Comparison of ENCODE assay signal across 22 cellular contexts in genomic region chr6:20348091-20348490, GRCh38. TPM values are rescaled to one million over a fixed set of nuclear protein-coding genes. Genes with fewer than 3 reads are reported as not detected.
DNase-seq lines count a peak whose midpoint lies in the region; ATAC-seq and TF ChIP-seq lines count a peak whose summit lies in the region.
"Had no signal": no experiment of that assay in that cellular context is flagged by ENCODE, and none has a peak within 500 bp of the region (broad histone marks: within the 10 kb centered on the region; RNA-seq: fewer than 3 reads in every experiment).

No MANE protein-coding gene starts in this region.

- H3K23ac ChIP-seq in trophoblast cell (ENCODE audit: low read length): no peak overlapping the region

- H2AK5ac ChIP-seq in trophoblast cell (ENCODE audit: low read length): no peak overlapping the region

- H3F3A ChIP-seq in smooth muscle cell (ENCODE audit: low read depth): peaks cover 9% of the 10 kb centered on the region

- no peak for ATAC-seq in naive thymus-derived CD4-positive, alpha-beta T cell

- H3K36me3 Mint-ChIP-seq in HFFc6 (ENCODE audit: low read depth): no peaks in the 10 kb centered on the region
- H3K36me3 Mint-ChIP-seq in naive thymus-derived CD4-positive, alpha-beta T cell: peaks cover 0 to 7% (median 0%) of the 10 kb centered on the region in 5 donors
- H3K36me3 Mint-ChIP-seq: CD4-positive, CD25-positive, alpha-beta regulatory T cell had no signal

- DNase-seq in HFFc6 (peak; percentile 24), amniotic epithelial cell (ENCODE audit: low read depth) (peak; percentile 32), trophoblast cell (peak; percentile 98 to 99), OCI-M2 (lab: John Stamatoyannopoulos, UW; ENCODE audit: unreplicated experiment) (no peak), smooth muscle cell (lab: John Stamatoyannopoulos, UW; ENCODE audit: unreplicated experiment) (no peak)
- no peak for DNase-seq in naive thymus-derived CD4-positive, alpha-beta T cell
- DNase-seq: 8988T; ACHN; BE2C; C1 segment of cervical spinal cord; CD4-positive, alpha-beta memory T cell; CD4-positive, CD25-positive, alpha-beta regulatory T cell; CD8-positive, alpha-beta memory T cell; COR-L47; DMS 273 treated with DMSO at 0.1 percent for 48 hours; DMS153; DMS53; DMS79; DND-41; GF-D8 had no signal

- CTCF ChIA-PET in naive thymus-derived CD4-positive, alpha-beta T cell (lab: Charles Lee): interaction anchor here (0.7 kb wide), 1 partner anchor 18 kb away, joined by 3 read pairs; no protein-coding TSS in a partner anchor

- H4K20me1 ChIP-seq in smooth muscle cell (ENCODE audit: low read depth): no peaks in the 10 kb centered on the region
- H4K20me1 ChIP-seq: BLaER1 had no signal

- no peaks in the 10 kb centered on the region for H3K79me1 ChIP-seq in trophoblast cell (ENCODE audit: low read length)

- TF ChIP-seq CTCF in HFFc6 (IDR thresholded peaks at IDR 0.05) (no peak), smooth muscle cell (IDR thresholded peaks at IDR 0.05; ENCODE audit: borderline replicate concordance, insufficient read depth, poor library complexity, severe bottlenecking) (no peak)

- no peak overlapping the region for H4K12ac ChIP-seq in trophoblast cell (ENCODE audit: low read depth, low read length)

- H3K79me2 ChIP-seq in trophoblast cell (ENCODE audit: control insufficient read depth, insufficient read depth, low read length, poor library complexity): no peaks in the 10 kb centered on the region
- no peaks in the 10 kb centered on the region for H3K79me2 ChIP-seq in smooth muscle cell (ENCODE audit: low read depth)

- intact Hi-C loops in naive thymus-derived CD4-positive, alpha-beta T cell (cut with micrococcal nuclease): no loop called here

- no peak overlapping the region for H2BK12ac ChIP-seq in trophoblast cell (ENCODE audit: low read length)

- peaks cover 6% of the 10 kb centered on the region for H3K9me3 Mint-ChIP-seq in HFFc6
- H3K9me3 Mint-ChIP-seq in naive thymus-derived CD4-positive, alpha-beta T cell: peaks cover 0 to 16% (median 6%) of the 10 kb centered on the region in 11 donors

- no peak overlapping the region for H2BK120ac ChIP-seq in trophoblast cell (ENCODE audit: insufficient read depth, low read length, poor library complexity)

- peaks cover 0 to 3% of the 10 kb centered on the region in 2 experiments for H3K4me1 ChIP-seq in trophoblast cell (ENCODE audit: control insufficient read depth in 1 of 2, insufficient read depth in 2 of 2, low read length in 2 of 2)
- H3K4me1 ChIP-seq in smooth muscle cell (ENCODE audit: low read depth): peaks cover 8% of the 10 kb centered on the region
- H3K4me1 ChIP-seq in naive thymus-derived CD4-positive, alpha-beta T cell (ENCODE audit: control insufficient read depth in 2 of 2, insufficient read depth in 2 of 2, low read length in 2 of 2): peaks cover 0 to under 1% of the 10 kb centered on the region in 2 donors
- H3K4me1 ChIP-seq: BE2C, BLaER1 had no signal

- no peak overlapping the region for H3K4me2 ChIP-seq in trophoblast cell (ENCODE audit: low read length)
- H3K4me2 ChIP-seq in smooth muscle cell: no peak overlapping the region
- H3K4me2 ChIP-seq: BLaER1 had no signal

- no peak overlapping the region for H2AFZ ChIP-seq in trophoblast cell (ENCODE audit: insufficient read depth, low read length, poor library complexity)
- no peak overlapping the region for H2AFZ ChIP-seq in smooth muscle cell (ENCODE audit: low read depth)

- H4K8ac ChIP-seq in trophoblast cell (ENCODE audit: low read depth, low read length): no peak overlapping the region

- H3K9me3 ChIP-seq in trophoblast cell (ENCODE audit: insufficient read depth, low read depth, low read length): peaks cover 2% of the 10 kb centered on the region
- H3K9me3 ChIP-seq in smooth muscle cell (replicated peaks; ENCODE audit: low read depth): no peaks in the 10 kb centered on the region
- peaks cover 0 to under 1% (median under 1%) of the 10 kb centered on the region in 3 experiments for H3K9me3 ChIP-seq in naive thymus-derived CD4-positive, alpha-beta T cell (ENCODE audit: control insufficient read depth in 2 of 3, low read length in 3 of 3)
- H3K9me3 ChIP-seq: BE2C had no signal

- no peak overlapping the region for H3K4ac ChIP-seq in trophoblast cell (ENCODE audit: low read depth, low read length)

- H4K91ac ChIP-seq in trophoblast cell (ENCODE audit: low read depth, low read length): no peak overlapping the region

- H3K9ac ChIP-seq in trophoblast cell (ENCODE audit: low read length) (no peak overlapping the region), smooth muscle cell (ENCODE audit: low read depth) (no peak overlapping the region)
- H3K9ac ChIP-seq: BLaER1 had no signal

- H3K36me3 ChIP-seq in trophoblast cell (ENCODE audit: control insufficient read depth in 1 of 2, insufficient read depth in 2 of 2, low read length in 2 of 2): no peaks in the 10 kb centered on the region
- H3K36me3 ChIP-seq in smooth muscle cell (ENCODE audit: low read depth): no peaks in the 10 kb centered on the region
- H3K36me3 ChIP-seq in naive thymus-derived CD4-positive, alpha-beta T cell (ENCODE audit: control insufficient read depth in 2 of 3, insufficient read depth in 3 of 3, low read length in 3 of 3): no peaks in the 10 kb centered on the region
- H3K36me3 ChIP-seq: BE2C, BLaER1 had no signal

- peak overlapping the region; percentile 8; the same call in 1 of the 2 replicates for H3K27ac Mint-ChIP-seq in HFFc6
- H3K27ac Mint-ChIP-seq in naive thymus-derived CD4-positive, alpha-beta T cell: no peak overlapping the region
- H3K27ac Mint-ChIP-seq: CD14-positive monocyte; CD4-positive, alpha-beta memory T cell; CD8-positive, alpha-beta memory T cell had no signal

- H3K18ac ChIP-seq in trophoblast cell (ENCODE audit: low read length): no peak overlapping the region

- no peak overlapping the region for H3K14ac ChIP-seq in trophoblast cell (ENCODE audit: low read length)

- POLR2A ChIA-PET in naive thymus-derived CD4-positive, alpha-beta T cell (lab: Charles Lee): interaction anchor here (1.6 to 7.5 kb wide), 5 partner anchors 12 to 55 kb away, joined by 7 to 47 read pairs (median 10); no protein-coding TSS in a partner anchor

- H3K27ac ChIP-seq in trophoblast cell (ENCODE audit: low read depth, low read length): no peak overlapping the region
- no peak overlapping the region for H3K27ac ChIP-seq in smooth muscle cell (ENCODE audit: low read depth)
- H3K27ac ChIP-seq in naive thymus-derived CD4-positive, alpha-beta T cell (ENCODE audit: low read depth, low read length): no peak overlapping the region
- H3K27ac ChIP-seq: BLaER1 had no signal

- WGBS in trophoblast cell (ENCODE audit: extremely low coverage, insufficient coverage, insufficient read length): no CpG with 5 or more reads among the region's 3 CpGs
- WGBS in smooth muscle cell (ENCODE audit: low lambda C conversion rate): 69% methylated on average over 3 of the region's 3 CpGs

- peaks cover 6% of the 10 kb centered on the region for H3K27me3 Mint-ChIP-seq in HFFc6 (ENCODE audit: insufficient read depth)
- peaks cover 0 to 7% (median 0%) of the 10 kb centered on the region in 5 donors for H3K27me3 Mint-ChIP-seq in naive thymus-derived CD4-positive, alpha-beta T cell
- H3K27me3 Mint-ChIP-seq: CD4-positive, alpha-beta memory T cell had no signal

- no peak overlapping the region for H3K4me3 Mint-ChIP-seq in HFFc6
- H3K4me3 Mint-ChIP-seq in naive thymus-derived CD4-positive, alpha-beta T cell: no peak overlapping the region
- H3K4me3 Mint-ChIP-seq: CD14-positive monocyte; CD4-positive, alpha-beta memory T cell; CD4-positive, CD25-positive, alpha-beta regulatory T cell; CD8-positive, alpha-beta memory T cell had no signal

- H2BK5ac ChIP-seq in trophoblast cell (ENCODE audit: low read depth, low read length, poor library complexity): no peak overlapping the region

- H3K4me3 ChIP-seq in trophoblast cell (ENCODE audit: low read depth, low read length) (no peak overlapping the region), smooth muscle cell (no peak overlapping the region)
- H3K4me3 ChIP-seq in naive thymus-derived CD4-positive, alpha-beta T cell (ENCODE audit: low read length): no peak overlapping the region
- H3K4me3 ChIP-seq: BLaER1 had no signal

- H3K27me3 ChIP-seq in trophoblast cell (ENCODE audit: insufficient read depth, low read length) (no peaks in the 10 kb centered on the region), smooth muscle cell (ENCODE audit: low read depth) (no peaks in the 10 kb centered on the region)
- no peaks in the 10 kb centered on the region for H3K27me3 ChIP-seq in naive thymus-derived CD4-positive, alpha-beta T cell (ENCODE audit: control insufficient read depth in 2 of 2, insufficient read depth in 2 of 2, low read length in 2 of 2)
- H3K27me3 ChIP-seq: BLaER1 had no signal

- peaks cover 30% of the 10 kb centered on the region for H3K4me1 Mint-ChIP-seq in HFFc6 (ENCODE audit: low read depth)
- peaks cover 0 to 25% (median 10%) of the 10 kb centered on the region in 7 donors for H3K4me1 Mint-ChIP-seq in naive thymus-derived CD4-positive, alpha-beta T cell

RNA-seq across cellular contexts. Expression of gene E2F3, which starts 53.6 kb away (rescaled TPM):
- total RNA-seq in HFFc6 (2021; fragmentation: NEBNext Ultra II Directional; extraction: Animal tissue kit (Norgen Biotek cat#: 25700)): 10 to 100 TPM; 16.3 to 18.5 (median 17.3) TPM
- polyA plus RNA-seq in trophoblast cell (2013): 10.7 and 11.6 TPM in 2 replicates
- 12.6 and 16.3 TPM in 2 replicates for total RNA-seq in smooth muscle cell
- 7.9 and 9.6 TPM in 2 replicates for polyA plus RNA-seq in smooth muscle cell
- total RNA-seq in naive thymus-derived CD4-positive, alpha-beta T cell: 10 to 100 TPM in 4 of 5 experiments, 1 to 10 TPM in 1; 5.1 to 39.2 (median 30.8) TPM
- polyA plus RNA-seq in naive thymus-derived CD4-positive, alpha-beta T cell: 1 to 10 TPM; 3.0 to 3.5 TPM

Comparison
In these comparisons a context has a peak if more than half of its experiments do, and no peak if none do; other contexts are left out.
1. DNase-seq: peak in HFFc6 (single experiment), amniotic epithelial cell (single experiment) and trophoblast cell (2 of 2); none in OCI-M2 (single experiment), smooth muscle cell (single experiment) and naive thymus-derived CD4-positive, alpha-beta T cell (0 of 9).